In the genomic region with DNA sequence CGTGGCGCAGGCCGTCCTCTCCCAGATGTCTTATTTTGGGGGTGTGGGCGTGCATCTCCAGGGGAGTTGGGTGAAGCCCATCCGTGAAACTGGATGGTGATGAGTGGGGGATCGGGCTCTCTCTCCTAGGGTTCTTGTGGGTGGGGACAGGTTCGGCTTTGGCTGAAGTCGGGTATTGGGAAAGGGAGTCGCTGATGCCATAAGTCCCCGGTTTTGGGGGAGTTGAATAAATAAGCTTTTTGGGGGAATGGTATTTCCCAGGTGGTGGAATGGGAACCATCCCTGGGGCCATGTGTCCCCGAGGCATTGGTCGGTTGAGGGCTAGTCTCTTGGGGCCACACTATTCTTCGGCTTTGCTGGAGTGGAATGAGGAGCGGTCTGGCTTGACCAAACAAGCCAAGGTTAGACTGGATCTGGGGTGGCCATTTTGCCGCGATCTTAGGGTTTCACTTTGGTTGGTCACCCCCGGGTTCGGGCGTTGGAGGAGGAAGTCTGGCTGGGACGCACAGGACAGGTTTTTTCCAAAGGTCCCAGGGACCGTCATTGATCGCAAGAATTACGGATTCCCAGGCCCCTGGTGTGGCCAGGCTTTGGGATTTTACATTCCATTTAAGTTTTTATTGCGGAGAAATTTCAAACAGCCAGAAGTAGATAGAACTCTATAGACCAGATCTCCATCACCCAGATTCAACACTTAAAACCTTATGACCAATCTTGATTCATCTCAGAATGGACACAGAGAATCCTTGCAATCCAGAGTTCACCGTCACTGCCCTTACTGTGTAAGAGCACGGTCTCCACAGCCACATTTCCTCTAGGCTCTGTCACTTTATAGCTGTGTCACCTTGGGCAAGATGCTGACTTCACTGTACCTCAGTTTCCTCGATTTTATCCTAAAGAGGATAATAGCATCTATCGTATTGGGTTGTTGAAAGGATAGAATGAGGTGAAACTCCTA, we compare ENCODE assay signal across 8 cellular contexts. TPM values are rescaled to one million over a fixed set of nuclear protein-coding genes. Genes with fewer than 3 reads are reported as not detected.
DNase-seq lines count a peak whose midpoint lies in the region; ATAC-seq and TF ChIP-seq lines count a peak whose summit lies in the region.

No MANE protein-coding gene starts in this region.

- H3K27me3 Mint-ChIP-seq in naive B cell: peaks cover 5 to 24% (median 24%) of the 10 kb centered on the region in 3 donors

- intact Hi-C loops in Panc1 (cut with micrococcal nuclease; ENCODE audit: unreplicated experiment): loop anchor here (5.0 kb wide), 1 partner anchor 178 kb away; a partner anchor contains a TSS

- in situ Hi-C loops in Panc1 (cut with HindIII; ENCODE audit: low pct_unique_long_range_greater_than_20kb, low sequenced_read_pairs): no loop called here

- TF ChIP-seq CTCF in Panc1 (IDR thresholded peaks at IDR 0.05): no peak

- peaks cover 2% of the 10 kb centered on the region; the same call in 1 of the 2 replicates for H3K4me1 ChIP-seq in Panc1 (ENCODE audit: control insufficient read depth, insufficient read depth, low read length)
- peaks cover 5% of the 10 kb centered on the region for H3K4me1 ChIP-seq in effector memory CD4-positive, alpha-beta T cell (ENCODE audit: control insufficient read depth, insufficient read depth, low read length, poor library complexity, severe bottlenecking)

- peaks cover 8 to 25% (median 17%) of the 10 kb centered on the region in 7 donors for H3K9me3 Mint-ChIP-seq in naive B cell

- H3K4me3 ChIP-seq in Panc1 (ENCODE audit: low read depth in 2 of 2, low read length in 2 of 2): peak overlapping the region; percentile 95
- H3K4me3 ChIP-seq in effector memory CD4-positive, alpha-beta T cell (ENCODE audit: insufficient read depth, low read depth, low read length, poor library complexity, severe bottlenecking): peak overlapping the region; percentile 94

- ATAC-seq in Panc1: no peak
- no peak for ATAC-seq in naive B cell (ENCODE audit: low read depth in 2 of 2)
- ATAC-seq in GM21576 (IDR thresholded peaks at IDR 0.05; ENCODE audit: unreplicated experiment): no peak

- peak; percentile 17 for DNase-seq in activated CD8-positive, alpha-beta memory T cell treated with anti-CD3 and anti-CD28 coated beads, Interleukin-2, amount 50 U/mL, for 4 hours
- DNase-seq in activated CD8-positive, alpha-beta memory T cell treated with anti-CD3 and anti-CD28 coated beads for 24 hours: no peak
- DNase-seq in Panc1 (ENCODE audit: low read depth, low spot score) (no peak), naive B cell (no peak), cerebellar nuclear complex (lab: John Stamatoyannopoulos, UW) (no peak), amniotic stem cell (lab: John Stamatoyannopoulos, UW) (no peak)
- no peak for DNase-seq in effector memory CD4-positive, alpha-beta T cell

- H3K9me3 ChIP-seq in Panc1 (ENCODE audit: control insufficient read depth, insufficient read depth, low read depth, low read length): peaks cover 17% of the 10 kb centered on the region
- H3K9me3 ChIP-seq in effector memory CD4-positive, alpha-beta T cell (ENCODE audit: control insufficient read depth, low read length): no peaks in the 10 kb centered on the region

- H3K27me3 ChIP-seq in Panc1 (ENCODE audit: control insufficient read depth, insufficient read depth, low read length): no peaks in the 10 kb centered on the region
- no peaks in the 10 kb centered on the region for H3K27me3 ChIP-seq in effector memory CD4-positive, alpha-beta T cell (replicated peaks; ENCODE audit: control insufficient read depth, insufficient read depth, low read length, poor library complexity, severe bottlenecking)

- H3K4me3 Mint-ChIP-seq in naive B cell: peak overlapping the region; percentile 95 to 99 (median 99)

- peak overlapping the region; percentile 90 for H3K27ac ChIP-seq in Panc1 (ENCODE audit: low read length)
- peak overlapping the region; percentile 97 for H3K27ac ChIP-seq in effector memory CD4-positive, alpha-beta T cell (ENCODE audit: insufficient read depth, low read length, poor library complexity, severe bottlenecking)

- peaks cover 22 to 49% of the 10 kb centered on the region in 2 donors for H3K36me3 Mint-ChIP-seq in naive B cell

- POLR2A ChIA-PET in Panc1 (lab: Charles Lee): interaction anchor here (0.7 kb wide), 1 partner anchor 120 kb away, joined by 4 read pairs; no protein-coding TSS in a partner anchor

- H3K36me3 ChIP-seq in Panc1 (ENCODE audit: control insufficient read depth, insufficient read depth, low read length): no peaks in the 10 kb centered on the region
- no peaks in the 10 kb centered on the region for H3K36me3 ChIP-seq in effector memory CD4-positive, alpha-beta T cell (ENCODE audit: control insufficient read depth, insufficient read depth, low read length)

- no TSS peak for BruUV-seq in Panc1 (replicated peaks; lab: Mats Ljungman, UMichigan)

- CTCF ChIA-PET in Panc1 (lab: Charles Lee): no interaction called here

- peaks cover 31 to 51% (median 37%) of the 10 kb centered on the region in 3 donors for H3K4me1 Mint-ChIP-seq in naive B cell

- peak overlapping the region; percentile 97 to 100 (median 99) for H3K27ac Mint-ChIP-seq in naive B cell

RNA-seq across cellular contexts. Expression of a gene that starts 0.7 kb away (rescaled TPM):
- total RNA-seq in Panc1 (2021; ENCODE audit: unreplicated experiment): 8.2 TPM
- 10.7 TPM for polyA plus RNA-seq in Panc1 (2012; ENCODE audit: insufficient read length)
- 10 to 100 TPM in 1 of 6 donors, 1 to 10 TPM in 5; 4.1 to 15.2 (median 8.6) TPM for polyA plus RNA-seq in naive B cell (ENCODE audit: low read depth in 6 of 6)
